Comparison of ENCODE assay signal across 22 cellular contexts in the genomic region with DNA sequence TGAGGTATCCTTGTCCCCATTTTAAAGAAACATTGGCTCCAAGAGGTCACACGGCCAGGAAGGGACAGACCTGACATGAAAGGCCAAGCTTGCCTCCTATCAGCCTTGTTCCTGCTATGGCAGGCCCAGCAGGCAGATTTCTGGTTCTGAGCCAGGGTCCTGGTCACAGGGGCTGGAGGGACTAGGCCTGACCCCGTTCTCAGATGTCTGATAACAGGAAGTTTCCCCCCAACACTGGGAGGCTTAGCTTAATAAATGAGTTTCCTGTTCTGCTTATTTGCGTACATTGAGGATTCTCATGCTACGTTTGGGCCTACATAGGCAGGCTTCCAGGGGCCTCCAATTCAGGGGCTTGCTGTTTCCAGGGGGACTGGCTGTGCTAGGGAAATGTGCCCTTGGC.
DNase-seq lines count a peak whose midpoint lies in the region; ATAC-seq, FAIRE-seq and TF ChIP-seq lines count a peak whose summit lies in the region.
"Had no signal": no experiment of that assay in that cellular context is flagged by ENCODE, and none has a peak within 500 bp of the region (broad histone marks: within the 10 kb centered on the region; RNA-seq: fewer than 3 reads in every experiment).

No MANE protein-coding gene starts in this region.

- H3K4me2 ChIP-seq in HepG2 (ENCODE audit: low read depth, low read length): no peak overlapping the region
- no peak overlapping the region for H3K4me2 ChIP-seq in neuronal stem cell (ENCODE audit: insufficient read depth, low read length, poor library complexity, severe bottlenecking)

- H2BK5ac ChIP-seq in neuronal stem cell (ENCODE audit: low read length): no peak overlapping the region

- H3K23ac ChIP-seq in neuronal stem cell (ENCODE audit: low read depth, low read length, poor library complexity): no peak overlapping the region

- no peak overlapping the region for H4K91ac ChIP-seq in neuronal stem cell (ENCODE audit: low read depth, low read length, poor library complexity)

- in situ Hi-C loops in HepG2 (cut with HindIII; ENCODE audit: extremely low pct_ligation_motif_present, low pct_unique_long_range_greater_than_20kb): no loop called here

- no peaks in the 10 kb centered on the region for H3K79me2 ChIP-seq in HepG2 (ENCODE audit: insufficient read depth, low read length)

- POLR2A ChIA-PET in HepG2 (lab: Yijun Ruan, JAX): no interaction called here

- no peaks in the 10 kb centered on the region for H4K20me1 ChIP-seq in HepG2 (ENCODE audit: insufficient read depth, low read length)

- intact Hi-C loops in HepG2 (cut with micrococcal nuclease; ENCODE audit: unreplicated experiment) (no loop called here), adrenal gland (cut with DNase I) (no loop called here), right cardiac atrium (cut with DNase I) (no loop called here)

- H2AK5ac ChIP-seq in neuronal stem cell (ENCODE audit: low read depth, low read length): no peak overlapping the region

- 70% methylated on average over 4 of the region's 4 CpGs for WGBS in liver
- WGBS in HepG2 (ENCODE audit: low lambda C conversion rate): 50% methylated on average over 4 of the region's 4 CpGs
- WGBS in adrenal gland, 4 donors: 57 to 73% (median 60%) methylated on average over 4 of the region's 4 CpGs
- no CpG with 5 or more reads among the region's 4 CpGs for WGBS in neuronal stem cell (ENCODE audit: extremely low coverage in 2 of 2, insufficient read length in 2 of 2, insufficient replicate concordance in 1 of 2), 2 donors
- 68% methylated on average over 4 of the region's 4 CpGs for WGBS in right cardiac atrium

- no peak overlapping the region for H3K4ac ChIP-seq in neuronal stem cell (ENCODE audit: low read length)

- no peak overlapping the region for H2AFZ ChIP-seq in HepG2 (ENCODE audit: low read length)
- peak overlapping the region; percentile 41 for H2AFZ ChIP-seq in neuronal stem cell (ENCODE audit: low read length)

- no peaks in the 10 kb centered on the region for H3K36me3 ChIP-seq in liver (ENCODE audit: control insufficient read depth in 4 of 4, insufficient read depth in 3 of 4, low read depth in 1 of 4, low read length in 3 of 4)
- no peaks in the 10 kb centered on the region for H3K36me3 ChIP-seq in HepG2 (replicated peaks in 1 of 2; ENCODE audit: control insufficient read depth in 1 of 2, insufficient read depth in 2 of 2, low read length in 2 of 2)
- no peaks in the 10 kb centered on the region for H3K36me3 ChIP-seq in adrenal gland (replicated peaks in 1 of 2)
- H3K36me3 ChIP-seq in neuronal stem cell (replicated peaks in 1 of 2; ENCODE audit: control insufficient read depth in 2 of 2, insufficient read depth in 2 of 2, low read length in 2 of 2): no peaks in the 10 kb centered on the region
- H3K36me3 ChIP-seq: Peyer's patch had no signal

- H3K27me3 ChIP-seq in liver (ENCODE audit: control insufficient read depth in 4 of 4, insufficient read depth in 4 of 4, low read length in 3 of 4): no peaks in the 10 kb centered on the region
- peaks cover 2 to 22% of the 10 kb centered on the region in 2 experiments; a peak in 3 of 5 replicates for H3K27me3 ChIP-seq in HepG2 (ENCODE audit: control insufficient read depth in 1 of 2, insufficient read depth in 2 of 2, low read length in 2 of 2)
- no peaks in the 10 kb centered on the region for H3K27me3 ChIP-seq in adrenal gland
- H3K27me3 ChIP-seq in neuronal stem cell (ENCODE audit: control insufficient read depth in 3 of 3, insufficient read depth in 3 of 3, low read depth in 1 of 3, low read length in 3 of 3): no peaks in the 10 kb centered on the region
- no peaks in the 10 kb centered on the region for H3K27me3 ChIP-seq in right cardiac atrium (ENCODE audit: control insufficient read depth, insufficient read depth)
- H3K27me3 ChIP-seq: Peyer's patch had no signal

- TF ChIP-seq EP300 in HepG2 (IDR thresholded peaks at IDR 0.05; ENCODE audit: low read depth in 2 of 2, low read length in 2 of 2) (no peak), HepG2 (CRISPR knock-in tag; IDR thresholded peaks at IDR 0.05; ENCODE audit: borderline replicate concordance) (no peak)

- no peaks in the 10 kb centered on the region for H3K4me1 ChIP-seq in liver (ENCODE audit: control insufficient read depth in 4 of 4, insufficient read depth in 4 of 4, low read length in 3 of 4)
- H3K4me1 ChIP-seq in HepG2 (ENCODE audit: insufficient read depth, low read length): peaks cover 8% of the 10 kb centered on the region; the same call in 1 of the 2 replicates
- H3K4me1 ChIP-seq in adrenal gland (replicated peaks in 1 of 2): peaks cover 0 to 4% of the 10 kb centered on the region in 2 donors
- H3K4me1 ChIP-seq in neuronal stem cell (ENCODE audit: control insufficient read depth in 2 of 2, insufficient read depth in 1 of 2, low read depth in 1 of 2, low read length in 2 of 2): peaks cover 0 to 3% of the 10 kb centered on the region in 2 donors
- peaks cover 3% of the 10 kb centered on the region for H3K4me1 ChIP-seq in right cardiac atrium (ENCODE audit: control insufficient read depth, insufficient read depth, low read length)
- H3K4me1 ChIP-seq: Peyer's patch had no signal

- FAIRE-seq in HepG2 (lab: Jason Lieb, UNC): no peak
- FAIRE-seq: G401.6, GM12892 had no signal

- no peak overlapping the region for H2BK15ac ChIP-seq in neuronal stem cell (ENCODE audit: low read length)

- no peak overlapping the region for H3K14ac ChIP-seq in neuronal stem cell (ENCODE audit: low read length)

- H3K27ac ChIP-seq in liver (ENCODE audit: low read depth in 1 of 2, low read length in 2 of 2) (no peak overlapping the region), HepG2 (ENCODE audit: extremely low read length, insufficient read depth, low read length) (no peak overlapping the region), adrenal gland (peak overlapping the region in 1 of 5 donors; percentile 11), neuronal stem cell (replicated peaks; ENCODE audit: low read length) (no peak overlapping the region), right cardiac atrium (ENCODE audit: low read length) (no peak overlapping the region)
- H3K27ac ChIP-seq: C4-2B, Peyer's patch had no signal

- H3K9ac ChIP-seq in liver (ENCODE audit: low read depth in 1 of 2, low read length in 2 of 2): no peak overlapping the region
- no peak overlapping the region for H3K9ac ChIP-seq in HepG2 (ENCODE audit: insufficient read depth, low read depth, low read length)
- H3K9ac ChIP-seq in neuronal stem cell (ENCODE audit: low read depth, low read length, poor library complexity): no peak overlapping the region

- H4K8ac ChIP-seq in neuronal stem cell (ENCODE audit: low read depth, low read length): no peak overlapping the region

- H3K4me3 ChIP-seq in liver (ENCODE audit: low read depth in 1 of 3, low read length in 3 of 3) (no peak overlapping the region), HepG2 (replicated peaks in 1 of 3; ENCODE audit: insufficient read depth in 1 of 3, low read depth in 2 of 3, low read length in 3 of 3) (no peak overlapping the region), adrenal gland (no peak overlapping the region), neuronal stem cell (ENCODE audit: low read length in 2 of 2) (no peak overlapping the region), right cardiac atrium (ENCODE audit: low read length) (no peak overlapping the region)
- H3K4me3 ChIP-seq: Peyer's patch had no signal

- TF ChIP-seq CTCF in liver (IDR thresholded peaks at IDR 0.05; ENCODE audit: low read depth, low read length, missing input control) (no peak), HepG2 (CRISPR knock-in tag; IDR thresholded peaks at IDR 0.05) (no peak), adrenal gland (IDR thresholded peaks at IDR 0.05) (no peak)

- H3K79me1 ChIP-seq in neuronal stem cell (ENCODE audit: low read depth, low read length): no peaks in the 10 kb centered on the region

- CTCF ChIA-PET in HepG2 (lab: Yijun Ruan, JAX; ENCODE audit: low intra/inter-chr PET ratio, low total read pairs): no interaction called here

- no peak overlapping the region for H2BK12ac ChIP-seq in neuronal stem cell (ENCODE audit: low read length)

- H3K9me3 ChIP-seq in liver (ENCODE audit: control insufficient read depth in 4 of 4, low read length in 3 of 4): no peaks in the 10 kb centered on the region
- no peaks in the 10 kb centered on the region for H3K9me3 ChIP-seq in HepG2 (ENCODE audit: low read length)
- H3K9me3 ChIP-seq in adrenal gland (replicated peaks in 1 of 3): no peaks in the 10 kb centered on the region
- peaks cover 2 to 7% of the 10 kb centered on the region in 2 donors for H3K9me3 ChIP-seq in neuronal stem cell (replicated peaks in 1 of 2; ENCODE audit: control insufficient read depth in 2 of 2, insufficient read depth in 1 of 2, low read depth in 1 of 2, low read length in 2 of 2)
- no peaks in the 10 kb centered on the region for H3K9me3 ChIP-seq in right cardiac atrium (ENCODE audit: control insufficient read depth, low read length)
- H3K9me3 ChIP-seq: Peyer's patch had no signal

- BruUV-seq in HepG2 (replicated peaks; lab: Mats Ljungman, UMichigan): no TSS peak

- no peak for DNase-seq in HepG2 (ENCODE audit: low spot score)
- DNase-seq in adrenal gland: peak in 5 of 7 donors; percentile 15 to 54 (median 24)
- no peak for DNase-seq in neuronal stem cell (ENCODE audit: low spot score)
- no peak for DNase-seq in right cardiac atrium
- DNase-seq in NCI-H2196 treated with DMSO at 0.1 percent for 48 hours (lab: John Stamatoyannopoulos, UW; ENCODE audit: unreplicated experiment): no peak
- DNase-seq in NCI-H1105 (lab: John Stamatoyannopoulos, UW): no peak
- DNase-seq: 8988T; Calu3; CD8-positive, alpha-beta memory T cell; DMS153; NCI-H1092 treated with DMSO at 0.1 percent for 48 hours; NCI-H146; NCI-H2029; NCI-H226; NCI-H510A treated with DMSO at 0.1 percent for 48 hours; NCI-H748 treated with DMSO at 0.1 percent for 48 hours; Peyer's patch; SW 1271 had no signal

- TF ChIP-seq POLR2A in HepG2 (IDR thresholded peaks at IDR 0.05; ENCODE audit: insufficient read depth in 1 of 2, low read depth in 2 of 2, low read length in 2 of 2) (no peak), adrenal gland (IDR thresholded peaks at IDR 0.05) (no peak)

- ATAC-seq in HepG2 (no peak; the same call in 2 of the 3 replicates), right cardiac atrium (no peak)

- no peak overlapping the region for H2BK120ac ChIP-seq in neuronal stem cell (ENCODE audit: low read depth, low read length)

- no peak for TF ChIP-seq RAD21 in liver (IDR thresholded peaks at IDR 0.05)
- no peak for TF ChIP-seq RAD21 in HepG2 (CRISPR knock-in tag; IDR thresholded peaks at IDR 0.05)

- no peak overlapping the region for H3K18ac ChIP-seq in neuronal stem cell (ENCODE audit: low read length)

TF ChIP-seq in liver, 16 proteins besides CTCF, POLR2A, EP300 and RAD21:
- no peak for TF ChIP-seq RXRA (IDR thresholded peaks at IDR 0.05)
- no peak for TF ChIP-seq HNF4A (conservative IDR thresholded peaks at IDR 0.05)
- TF ChIP-seq FOXA1 (IDR thresholded peaks at IDR 0.05): no peak
- peak; percentile 63 for TF ChIP-seq NR2F2 (IDR thresholded peaks at IDR 0.05)

TF ChIP-seq in HepG2, 621 proteins besides CTCF, POLR2A, EP300 and RAD21 (continues in another document):
- TF ChIP-seq ZNF678 (CRISPR knock-in tag; IDR thresholded peaks at IDR 0.05): no peak

Comparison
In these comparisons a context has a peak if more than half of its experiments do, and no peak if none do; other contexts are left out.
1. DNase-seq: peak in adrenal gland (5 of 7); none in HepG2 (single experiment), neuronal stem cell (single experiment), right cardiac atrium (0 of 3), NCI-H2196 treated with DMSO at 0.1 percent for 48 hours (single experiment) and NCI-H1105 (single experiment).